ENCODE assay signal across 1 cellular context in the genomic region with DNA sequence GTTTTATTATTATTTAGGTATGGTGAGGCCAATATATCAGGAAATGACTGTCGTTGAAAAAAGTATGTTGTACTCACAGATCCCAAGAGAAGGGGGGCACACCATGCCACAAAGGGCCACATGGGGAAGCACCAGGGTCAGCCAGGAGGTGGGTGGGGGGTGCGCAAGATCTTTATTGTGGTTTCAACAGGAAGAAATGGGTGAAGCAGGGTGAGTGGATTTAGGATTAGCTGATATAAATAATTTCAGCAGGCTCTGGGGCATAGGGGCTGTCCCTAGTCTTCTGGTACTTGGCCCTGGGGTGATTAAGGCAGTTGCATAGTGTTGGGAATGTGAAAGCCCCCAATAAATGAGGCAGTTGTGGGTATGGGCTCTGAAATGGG.
TF ChIP-seq lines count a peak whose summit lies in the region.

No MANE protein-coding gene starts in this region.

TF ChIP-seq in IMR-90, 13 proteins besides CTCF, POLR2A, EP300 and RAD21 (continued from another document):
- no peak for TF ChIP-seq MXI1 (IDR thresholded peaks at IDR 0.05; ENCODE audit: borderline replicate concordance, low read depth, low read length)
TF ChIP-seq in IMR-90: peak in this region for 0.
